ENCODE assay signal across 16 cellular contexts in the genomic region with DNA sequence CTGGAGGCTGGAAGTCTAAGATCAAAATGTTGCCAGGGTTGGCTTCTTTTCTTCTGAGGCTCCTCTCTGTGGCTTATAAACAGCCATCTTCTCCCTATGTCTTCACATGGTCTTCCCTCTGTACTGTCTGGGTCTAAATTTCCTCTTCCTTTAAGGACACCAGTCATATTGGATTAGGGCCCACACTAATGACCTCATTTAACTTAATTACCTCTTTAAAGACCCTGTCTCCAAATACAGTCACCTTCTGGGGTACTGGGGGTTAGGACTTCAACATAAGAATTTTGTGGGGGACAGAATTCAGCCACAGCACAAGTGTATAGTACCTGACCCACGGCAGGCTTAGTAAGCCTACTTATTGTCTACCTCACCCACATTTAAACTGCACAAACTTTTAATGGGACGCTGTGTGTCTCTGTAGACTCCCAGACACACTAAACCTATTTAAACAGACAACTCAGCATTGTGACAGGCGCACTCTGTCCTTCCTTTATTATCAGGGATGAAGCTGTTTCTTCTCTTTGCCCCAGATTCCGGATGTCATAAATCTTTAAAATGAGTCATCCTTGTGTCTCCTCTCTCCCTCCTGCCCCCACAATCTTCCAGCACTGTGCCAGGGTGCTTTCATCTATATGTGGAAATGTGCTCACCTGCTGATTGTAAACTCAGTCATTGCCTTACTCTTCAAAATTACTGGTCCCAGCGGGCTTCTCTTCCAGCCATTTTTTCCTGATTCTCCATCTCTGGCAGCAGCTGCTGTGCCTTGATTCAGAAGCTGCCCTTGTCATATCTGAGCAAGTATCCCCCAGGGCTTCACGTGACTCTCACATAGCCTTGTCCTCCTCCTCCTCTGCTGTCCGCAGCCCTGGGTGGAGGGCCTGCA. TPM values are rescaled to one million over a fixed set of nuclear protein-coding genes. Genes with fewer than 3 reads are reported as not detected.
DNase-seq lines count a peak whose midpoint lies in the region; ATAC-seq and TF ChIP-seq lines count a peak whose summit lies in the region.
"Had no signal": no experiment of that assay in that cellular context is flagged by ENCODE, and none has a peak within 500 bp of the region (broad histone marks: within the 10 kb centered on the region; RNA-seq: fewer than 3 reads in every experiment).

No MANE protein-coding gene starts in this region.

- no peaks in the 10 kb centered on the region for H3K9me3 ChIP-seq in psoas muscle
- H3K9me3 ChIP-seq: MG63, tibial artery had no signal

- peak; percentile 76 for DNase-seq in EH (ENCODE audit: low read depth)
- DNase-seq in NCI-H82 (lab: John Stamatoyannopoulos, UW) = peak; percentile 47
- peak; percentile 80 for DNase-seq in amniotic epithelial cell (ENCODE audit: low read depth)
- no peak for DNase-seq in psoas muscle
- DNase-seq in stimulated activated CD4-positive, alpha-beta T cell treated with anti-CD3 and anti-CD28 coated beads, Interleukin-4, amount 100 ng/mL, for 24 hours = no peak
- no peak for DNase-seq in activated CD4-positive, alpha-beta T cell treated with anti-CD3 and anti-CD28 coated beads, Interleukin-2, amount 50 U/mL, for 4 hours
- no peak for DNase-seq in NCI-H526 (lab: John Stamatoyannopoulos, UW)
- DNase-seq: activated CD4-positive, CD25-positive, alpha-beta regulatory T cell treated with anti-CD3 and anti-CD28 coated beads, Interleukin-2, amount 50 U/mL, for 72 hours; activated naive CD4-positive, alpha-beta T cell; CD8-positive, alpha-beta T cell; MG63; RPMI8226; tibial artery had no signal

- ATAC-seq in psoas muscle (peak; percentile 56 to 73 (median 71)), HG03097 (IDR thresholded peaks at IDR 0.05; ENCODE audit: low FRiP score, unreplicated experiment) (no peak)
- ATAC-seq: CD8-positive, alpha-beta T cell; GM12878 had no signal

- H3K36me3 ChIP-seq in psoas muscle (ENCODE audit: insufficient read depth in 1 of 2, low read depth in 1 of 2) = peaks cover 2 to 73% of the 10 kb centered on the region in 2 donors
- H3K36me3 ChIP-seq: MG63 had no signal

- no peaks in the 10 kb centered on the region for H3K4me1 ChIP-seq in psoas muscle

- no peak for TF ChIP-seq CTCF in psoas muscle (IDR thresholded peaks at IDR 0.05)

- intact Hi-C loops in psoas muscle (cut with DNase I) = loop anchor here in 1 of 2 donors (10.0 kb wide), 1 partner anchor 225 kb away; no protein-coding TSS in a partner anchor

- 79 to 88% (median 86%) methylated on average over 7 of the region's 7 CpGs for WGBS in psoas muscle, 3 donors

- H3K4me3 ChIP-seq in psoas muscle = no peak overlapping the region
- H3K4me3 ChIP-seq: GM12878, MG63, tibial artery had no signal

- H3K27ac ChIP-seq in psoas muscle = no peak overlapping the region
- H3K27ac ChIP-seq: tibial artery had no signal

- H3K27me3 ChIP-seq in psoas muscle (ENCODE audit: insufficient read depth in 3 of 3, low read length in 2 of 3) = no peaks in the 10 kb centered on the region
- H3K27me3 ChIP-seq: MG63, tibial artery had no signal

RNA-seq across cellular contexts. Expression of a gene that starts 5.4 kb away (rescaled TPM):
- total RNA-seq in psoas muscle = 1 to 10 TPM; 1.3 to 2.6 (median 2.0) TPM
- polyA plus RNA-seq in psoas muscle = under 1 TPM; 0.53 to 1.00 (median 0.82) TPM

RNA-seq across cellular contexts. Expression of a gene that starts 27.0 kb away (rescaled TPM):
- under 1 TPM in 2 of 4 donors, not detected in 2; 0.37 to 0.56 TPM for total RNA-seq in psoas muscle
- under 1 TPM in 1 of 3 donors, not detected in 2; 0.14 TPM for polyA plus RNA-seq in psoas muscle

RNA-seq across cellular contexts. Expression of a gene that starts 32.8 kb away (rescaled TPM):
- total RNA-seq in psoas muscle = 10 to 100 TPM; 28.7 to 64.5 (median 45.5) TPM
- polyA plus RNA-seq in psoas muscle = 10 to 100 TPM; 15.4 to 30.7 (median 20.8) TPM

RNA-seq across cellular contexts. Expression of a gene that starts 37.6 kb away (rescaled TPM):
- total RNA-seq in psoas muscle = 10 to 100 TPM; 12.1 to 23.5 (median 14.2) TPM
- polyA plus RNA-seq in psoas muscle = 10 to 100 TPM; 19.7 to 23.5 (median 21.3) TPM

RNA-seq across cellular contexts. Expression of a gene that starts 42.4 kb away (rescaled TPM):
- not detected for total RNA-seq in psoas muscle
- polyA plus RNA-seq in psoas muscle = under 1 TPM in 1 of 3 donors, not detected in 2; 0.13 TPM
- total RNA-seq: lung microvascular endothelial cell had no signal

Comparison
In these comparisons a context has a peak if more than half of its experiments do, and no peak if none do; other contexts are left out.
1. DNase-seq: peak in EH (single experiment), NCI-H82 (single experiment) and amniotic epithelial cell (single experiment); none in psoas muscle (0 of 2), stimulated activated CD4-positive, alpha-beta T cell treated with anti-CD3 and anti-CD28 coated beads, Interleukin-4, amount 100 ng/mL, for 24 hours (single experiment), activated CD4-positive, alpha-beta T cell treated with anti-CD3 and anti-CD28 coated beads, Interleukin-2, amount 50 U/mL, for 4 hours (0 of 2) and NCI-H526 (0 of 2).